Comparison of ENCODE assay signal across 12 cellular contexts in the genomic region with DNA sequence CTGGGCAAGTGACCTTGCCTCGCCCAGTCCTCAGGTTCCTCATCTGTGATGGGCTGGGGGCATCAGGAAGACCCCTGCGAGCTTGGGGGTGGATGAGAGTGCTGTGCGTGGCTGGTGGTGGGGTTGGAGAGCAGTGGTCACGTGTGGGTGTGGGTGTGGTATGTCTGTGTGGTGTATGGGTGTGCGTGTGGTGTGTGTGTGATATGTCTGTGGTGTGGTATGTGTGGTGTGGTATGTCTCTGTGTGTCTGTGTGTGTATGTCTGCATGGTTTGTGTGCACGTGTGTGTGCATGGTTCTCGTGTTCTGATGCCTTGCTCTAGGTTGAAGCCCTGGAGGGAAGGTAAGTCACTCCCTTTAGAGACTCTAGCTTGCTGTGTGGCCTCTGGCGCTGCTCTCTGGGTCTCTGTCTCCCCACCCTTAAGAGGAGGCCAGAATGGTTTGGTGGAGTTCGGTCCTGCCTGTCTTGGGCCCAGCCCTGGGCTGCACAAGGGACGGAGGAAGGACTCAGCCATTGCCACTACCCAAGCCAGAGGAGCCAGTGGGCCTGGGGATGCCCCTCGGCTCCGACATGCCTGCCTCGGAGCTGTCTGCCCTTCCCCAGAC.
DNase-seq lines count a peak whose midpoint lies in the region; ATAC-seq, FAIRE-seq and TF ChIP-seq lines count a peak whose summit lies in the region.
"Had no signal": no experiment of that assay in that cellular context is flagged by ENCODE, and none has a peak within 500 bp of the region (broad histone marks: within the 10 kb centered on the region; RNA-seq: fewer than 3 reads in every experiment).

No MANE protein-coding gene starts in this region.

- TF ChIP-seq POLR2A in A549 (IDR thresholded peaks at IDR 0.05; ENCODE audit: low read length) (no peak), IMR-90 (IDR thresholded peaks at IDR 0.05; ENCODE audit: low read depth, low read length) (no peak)

- H3K4me3 ChIP-seq in A549 (no peak overlapping the region), IMR-90 (ENCODE audit: insufficient read depth, low read depth, low read length) (no peak overlapping the region), dorsolateral prefrontal cortex (no peak overlapping the region), parathyroid adenoma (ENCODE audit: low read depth, low read length) (peak overlapping the region; percentile 11)

- 0 out of 2 replicates have a peak overlapping the region, but pooled peaks have one; percentile 13 for H3K23ac ChIP-seq in IMR-90 (ENCODE audit: low read depth, low read length)

- peak overlapping the region; percentile 80 to 100 for H3K27ac ChIP-seq in A549
- H3K27ac ChIP-seq in IMR-90 (ENCODE audit: insufficient read depth, low read length), result no peak overlapping the region
- H3K27ac ChIP-seq in dorsolateral prefrontal cortex, result peak overlapping the region in 55 of 59 donors; percentile 5 to 92 (median 68)
- peak overlapping the region; percentile 89 for H3K27ac ChIP-seq in parathyroid adenoma

- H2BK15ac ChIP-seq in IMR-90 (ENCODE audit: low read depth, low read length), result peak overlapping the region; percentile 15; the same call in 1 of the 3 replicates

- H3K9ac ChIP-seq in IMR-90 (ENCODE audit: low read depth, low read length) (no peak overlapping the region), parathyroid adenoma (no peak overlapping the region)

- H3K9me1 ChIP-seq in IMR-90 (ENCODE audit: insufficient read depth, low read length), result peaks cover 7% of the 10 kb centered on the region

- no peaks in the 10 kb centered on the region for H3K79me2 ChIP-seq in parathyroid adenoma

- peaks cover 69% of the 10 kb centered on the region for H4K20me1 ChIP-seq in IMR-90 (ENCODE audit: insufficient read depth, low read length)

- H2AFZ ChIP-seq in IMR-90 (replicated peaks; ENCODE audit: low read length, poor library complexity) (peak overlapping the region; percentile 78), parathyroid adenoma (no peak overlapping the region)

- H3K14ac ChIP-seq in IMR-90 (replicated peaks; ENCODE audit: low read depth, low read length), result peak overlapping the region; percentile 3; the same call in 1 of the 2 replicates

- H4K8ac ChIP-seq in IMR-90 (ENCODE audit: low read depth in 2 of 2, low read length in 2 of 2), result peak overlapping the region in 1 of 2 experiments; percentile 19; a peak in 1 of 4 replicates

- TF ChIP-seq CTCF in A549 (IDR thresholded peaks at IDR 0.05) (no peak), IMR-90 (conservative IDR thresholded peaks at IDR 0.05; ENCODE audit: low read depth, low read length) (no peak), dorsolateral prefrontal cortex (IDR thresholded peaks at IDR 0.05 in 54 of 56, conservative IDR thresholded peaks at IDR 0.05 in 2 of 56; ENCODE audit: low read depth in 1 of 56, partially characterized antibody in 56 of 56) (no peak), parathyroid adenoma (IDR thresholded peaks at IDR 0.05) (no peak)

- in situ Hi-C loops in IMR-90 (cut with MboI; ENCODE audit: low sequenced_read_pairs), result loop anchor here (25.0 kb wide), 1 partner anchor 601 kb away; no protein-coding TSS in a partner anchor

- H3K79me1 ChIP-seq in IMR-90 (ENCODE audit: low read depth in 1 of 2, low read length in 2 of 2), result peaks cover 17 to 49% of the 10 kb centered on the region in 2 experiments; a peak in 3 of 4 replicates

- no peak overlapping the region; the same call in 1 of the 2 replicates for H4K5ac ChIP-seq in IMR-90 (ENCODE audit: low read depth, low read length)

- dilution Hi-C loops in IMR-90 (cut with HindIII; ENCODE audit: low sequenced_read_pairs, unreplicated experiment), result no loop called here

- 82% methylated on average over 10 of the region's 13 CpGs for WGBS in A549 (ENCODE audit: missing lambda C conversion rate)
- 89% methylated on average over 7 of the region's 13 CpGs; no CpG with 5 or more reads in 1 of the 2 experiments for WGBS in IMR-90 (ENCODE audit: extremely low coverage in 2 of 2, insufficient read length in 1 of 2), 2 experiments

- intact Hi-C loops in IMR-90 (cut with micrococcal nuclease), result no loop called here
- intact Hi-C loops in dorsolateral prefrontal cortex (cut with DNase I), result no loop called here

- H2AK5ac ChIP-seq in IMR-90 (ENCODE audit: low read depth, low read length), result peak overlapping the region; percentile 96

- H2AK9ac ChIP-seq in IMR-90 (replicated peaks; ENCODE audit: low read depth, low read length, poor library complexity), result peak overlapping the region; percentile 48

- H4K91ac ChIP-seq in IMR-90 (ENCODE audit: insufficient read depth, low read depth, low read length), result peak overlapping the region; percentile 60

- no peak for FAIRE-seq in A549 (lab: Jason Lieb, UNC)
- FAIRE-seq: frontal cortex had no signal

- H3K9me3 ChIP-seq in A549 (no peaks in the 10 kb centered on the region), IMR-90 (ENCODE audit: control insufficient read depth, insufficient read depth, low read length) (no peaks in the 10 kb centered on the region), parathyroid adenoma (ENCODE audit: control insufficient read depth, low read length) (no peaks in the 10 kb centered on the region)

- CTCF ChIA-PET in A549 (lab: Yijun Ruan, JAX) (interaction anchor here (0.6 to 6.2 kb wide), 7 partner anchors 19 to 242 kb away, joined by 3 to 33 read pairs (median 5); no protein-coding TSS in a partner anchor), IMR-90 (lab: Yijun Ruan, JAX) (no interaction called here)

- peak overlapping the region; percentile 64 for H3K4ac ChIP-seq in IMR-90 (ENCODE audit: low read depth, low read length)

- H3K4me1 ChIP-seq in A549, result peaks cover 72% of the 10 kb centered on the region
- H3K4me1 ChIP-seq in IMR-90 (ENCODE audit: control insufficient read depth, insufficient read depth, low read length), result peaks cover 19% of the 10 kb centered on the region
- peaks cover 79% of the 10 kb centered on the region for H3K4me1 ChIP-seq in parathyroid adenoma

- H3K27me3 ChIP-seq in IMR-90 (ENCODE audit: control insufficient read depth, insufficient read depth, low read length) (no peaks in the 10 kb centered on the region), dorsolateral prefrontal cortex (no peaks in the 10 kb centered on the region), parathyroid adenoma (ENCODE audit: control insufficient read depth, insufficient read depth, low read length) (no peaks in the 10 kb centered on the region)

- ATAC-seq in A549, result peak; percentile 6 to 21; a peak in 4 of 6 replicates
- peak; percentile 7 for ATAC-seq in IMR-90 (ENCODE audit: low read depth)

- POLR2A ChIA-PET in A549 (lab: Yijun Ruan, JAX), result no interaction called here
- POLR2A ChIA-PET in IMR-90 (lab: Charles Lee; ENCODE audit: unreplicated experiment), result no interaction called here

- peak overlapping the region; percentile 47; the same call in 1 of the 2 replicates for H2BK20ac ChIP-seq in IMR-90 (ENCODE audit: low read depth, low read length)

- peak overlapping the region; percentile 57 for H2BK120ac ChIP-seq in IMR-90 (ENCODE audit: low read depth, low read length)

- TF ChIP-seq RAD21 in A549 (conservative IDR thresholded peaks at IDR 0.05 in 1 of 2, IDR thresholded peaks at IDR 0.05 in 1 of 2) (no peak), IMR-90 (IDR thresholded peaks at IDR 0.05; ENCODE audit: low read length) (no peak)

- DNase-seq in A549 (ENCODE audit: low read depth in 1 of 2, low spot score in 1 of 2) (no peak), IMR-90 (no peak), dorsolateral prefrontal cortex (no peak), SHP77 treated with DMSO at 0.1 percent for 48 hours (lab: John Stamatoyannopoulos, UW) (no peak), UCSD-AML1 (lab: John Stamatoyannopoulos, UW; ENCODE audit: unreplicated experiment) (no peak), NCI-H226 (no peak)
- no peak for DNase-seq in activated CD8-positive, alpha-beta memory T cell treated with anti-CD3 and anti-CD28 coated beads for 24 hours
- DNase-seq: cortex of kidney, MM.1S, NCI-H2171 had no signal

- no TSS peak for BruUV-seq in IMR-90 (replicated peaks; lab: Mats Ljungman, UMichigan)

- no peak for TF ChIP-seq EP300 in A549 (IDR thresholded peaks at IDR 0.05)

- H2BK5ac ChIP-seq in IMR-90 (ENCODE audit: low read depth, low read length, poor library complexity, severe bottlenecking), result peak overlapping the region; percentile 17

- H3K4me2 ChIP-seq in A549 (peak overlapping the region; percentile 71), IMR-90 (ENCODE audit: low read depth, low read length) (no peak overlapping the region; the same call in 1 of the 2 replicates), parathyroid adenoma (ENCODE audit: low read length) (peak overlapping the region; percentile 72)

- H3K18ac ChIP-seq in IMR-90 (ENCODE audit: low read depth, low read length), result no peak overlapping the region

- H3K36me3 ChIP-seq in IMR-90 (ENCODE audit: control insufficient read depth, insufficient read depth, low read length) (peaks cover 28% of the 10 kb centered on the region; the same call in 1 of the 2 replicates), parathyroid adenoma (ENCODE audit: control insufficient read depth, insufficient read depth, low read length) (no peaks in the 10 kb centered on the region)

- no peak overlapping the region for H3K56ac ChIP-seq in IMR-90 (ENCODE audit: extremely low read depth, insufficient read depth, low read length)

TF ChIP-seq in A549, 52 proteins besides CTCF, POLR2A, EP300 and RAD21 (continues in another document):
- TF ChIP-seq, protein P1, sequence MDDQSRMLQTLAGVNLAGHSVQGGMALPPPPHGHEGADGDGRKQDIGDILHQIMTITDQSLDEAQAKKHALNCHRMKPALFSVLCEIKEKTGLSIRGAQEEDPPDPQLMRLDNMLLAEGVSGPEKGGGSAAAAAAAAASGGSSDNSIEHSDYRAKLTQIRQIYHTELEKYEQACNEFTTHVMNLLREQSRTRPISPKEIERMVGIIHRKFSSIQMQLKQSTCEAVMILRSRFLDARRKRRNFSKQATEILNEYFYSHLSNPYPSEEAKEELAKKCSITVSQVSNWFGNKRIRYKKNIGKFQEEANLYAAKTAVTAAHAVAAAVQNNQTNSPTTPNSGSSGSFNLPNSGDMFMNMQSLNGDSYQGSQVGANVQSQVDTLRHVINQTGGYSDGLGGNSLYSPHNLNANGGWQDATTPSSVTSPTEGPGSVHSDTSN (IDR thresholded peaks at IDR 0.05), result no peak
- TF ChIP-seq FOXS1 (CRISPR knock-in tag; IDR thresholded peaks at IDR 0.05) (no peak), ESRRA (IDR thresholded peaks at IDR 0.05; ENCODE audit: borderline replicate concordance, low read length) (no peak)

TF ChIP-seq in IMR-90, 13 proteins besides CTCF, POLR2A, EP300 and RAD21:
- TF ChIP-seq CHD1 (IDR thresholded peaks at IDR 0.05; ENCODE audit: low read depth, low read length), result no peak
- TF ChIP-seq RFX5 (IDR thresholded peaks at IDR 0.05; ENCODE audit: low read depth, low read length), result no peak
